In the genomic region with DNA sequence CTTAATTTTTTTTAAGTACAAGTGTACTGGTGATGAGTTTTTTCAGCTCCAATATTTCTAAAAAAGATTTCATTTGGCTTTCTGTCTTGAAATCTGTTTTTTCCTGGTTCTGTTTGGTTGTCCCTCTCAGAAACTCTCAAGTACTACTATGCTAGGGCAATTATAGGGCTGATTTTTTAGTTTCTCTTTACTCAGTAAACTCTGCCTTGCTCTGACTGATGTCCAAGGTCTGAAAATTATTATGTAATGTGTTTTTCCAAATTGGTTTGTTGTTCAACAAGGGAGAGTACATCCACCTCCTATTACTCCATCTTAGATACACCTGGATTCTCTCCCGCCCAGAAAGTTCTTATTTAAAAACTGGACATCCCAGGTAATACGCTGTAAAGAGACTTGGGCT, we compare ENCODE assay signal across 8 cellular contexts.
"Had no signal": no experiment of that assay in that cellular context is flagged by ENCODE, and none has a peak within 500 bp of the region (broad histone marks: within the 10 kb centered on the region; RNA-seq: fewer than 3 reads in every experiment).

No MANE protein-coding gene starts in this region.

- H3K9ac ChIP-seq: GM23248 had no signal

- H3K9me3 ChIP-seq: HAP-1 had no signal

- H2AFZ ChIP-seq: GM23248 had no signal

- H3K4me3 ChIP-seq: GM23248, HAP-1 had no signal

- H3K4me1 ChIP-seq: HAP-1 had no signal

- ATAC-seq: HCT116 had no signal

- H3K36me3 ChIP-seq: HAP-1 had no signal

- DNase-seq: GM23248, GOT3, H7, HFFc6, IMR-90 had no signal

- H3K27ac ChIP-seq: GM23248, HL-60 had no signal
